ENCODE assay signal across 16 cellular contexts in the genomic region with DNA sequence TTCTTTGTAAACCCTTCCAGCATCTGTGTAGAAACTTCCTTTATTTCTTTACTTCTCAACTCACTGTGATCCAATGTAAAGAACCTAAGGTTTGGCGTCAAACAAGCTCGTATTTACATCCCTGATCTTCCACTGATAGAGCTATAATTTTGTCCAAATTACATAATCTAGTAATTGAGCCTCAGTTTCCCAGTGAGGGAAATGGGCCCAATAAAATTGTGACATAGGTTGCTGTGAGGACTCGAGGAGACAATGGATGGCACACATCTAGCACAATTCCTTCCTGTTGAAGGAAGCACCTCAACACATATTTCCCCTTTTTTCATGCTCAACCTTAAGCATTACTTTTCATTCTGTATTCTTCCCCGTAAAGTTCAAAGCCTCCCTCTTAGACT.
DNase-seq lines count a peak whose midpoint lies in the region; ATAC-seq, FAIRE-seq and TF ChIP-seq lines count a peak whose summit lies in the region.
"Had no signal": no experiment of that assay in that cellular context is flagged by ENCODE, and none has a peak within 500 bp of the region (broad histone marks: within the 10 kb centered on the region; RNA-seq: fewer than 3 reads in every experiment).

No MANE protein-coding gene starts in this region.

- H3K4me1 ChIP-seq in endodermal cell (ENCODE audit: control insufficient read depth, insufficient read depth, low read length): peaks cover 9% of the 10 kb centered on the region
- H3K4me1 ChIP-seq: BLaER1 treated with 17β-estradiol and CSF1 and Interleukin-3, amounts not matched to agents 10 nM and 100 nM; HAP-1 had no signal

- intact Hi-C loops in natural killer cell (cut with micrococcal nuclease): no loop called here

- H3K27ac Mint-ChIP-seq in endodermal cell (peak overlapping the region; percentile 91), natural killer cell (peak overlapping the region; percentile 75 to 77)
- H3K27ac Mint-ChIP-seq: B cell; CD8-positive, alpha-beta T cell; GM23338 had no signal

- ATAC-seq in natural killer cell: no peak
- no peak for ATAC-seq in HG03460 (IDR thresholded peaks at IDR 0.05; ENCODE audit: unreplicated experiment)
- ATAC-seq: CD8-positive, alpha-beta T cell had no signal

- H3K36me3 Mint-ChIP-seq in endodermal cell (ENCODE audit: low read depth) (no peaks in the 10 kb centered on the region), natural killer cell (no peaks in the 10 kb centered on the region)
- H3K36me3 Mint-ChIP-seq: CD8-positive, alpha-beta T cell had no signal

- DNase-seq in H54 (ENCODE audit: insufficient read length, low spot score) (no peak), KBM-7 (peak; percentile 0), endodermal cell (no peak), natural killer cell (no peak), erythroblast (lab: John Stamatoyannopoulos, UW) (no peak), SKM-1 (lab: John Stamatoyannopoulos, UW; ENCODE audit: unreplicated experiment) (no peak)
- DNase-seq: Calu3; CD8-positive, alpha-beta T cell; DMS79 treated with DMSO at 0.1 percent for 48 hours; GF-D8 had no signal

- peaks cover 36% of the 10 kb centered on the region for H3K4me1 Mint-ChIP-seq in endodermal cell
- H3K4me1 Mint-ChIP-seq in natural killer cell: peaks cover 42 to 60% of the 10 kb centered on the region in 2 donors
- H3K4me1 Mint-ChIP-seq: B cell had no signal

- H3K9ac ChIP-seq in endodermal cell (ENCODE audit: extremely low read depth, low read length, poor library complexity, severe bottlenecking): no peak overlapping the region
- H3K9ac ChIP-seq: BLaER1 treated with 17β-estradiol and CSF1 and Interleukin-3, amounts not matched to agents 10 nM and 100 nM had no signal

- H3K4me3 Mint-ChIP-seq in endodermal cell (no peak overlapping the region), natural killer cell (peak overlapping the region; percentile 65)
- H3K4me3 Mint-ChIP-seq: B cell; CD8-positive, alpha-beta T cell; GM23338 had no signal

- WGBS in endodermal cell (ENCODE audit: insufficient coverage in 1 of 2, insufficient read length in 1 of 2), 2 experiments: 83 to 87% methylated on average over 3 to 4 of the region's 4 CpGs

- no peaks in the 10 kb centered on the region for H3K36me3 ChIP-seq in endodermal cell (ENCODE audit: control insufficient read depth, insufficient read depth, low read length)
- H3K36me3 ChIP-seq: BLaER1 treated with 17β-estradiol and CSF1 and Interleukin-3, amounts not matched to agents 10 nM and 100 nM; HAP-1 had no signal

- H3K27me3 Mint-ChIP-seq in endodermal cell (ENCODE audit: insufficient read depth) (peaks cover 13% of the 10 kb centered on the region), natural killer cell (ENCODE audit: low read depth in 2 of 2) (no peaks in the 10 kb centered on the region)

- in situ Hi-C loops in KBM-7 (cut with MboI; ENCODE audit: low pct_unique_long_range_greater_than_20kb, low sequenced_read_pairs): no loop called here

- H3K4me3 ChIP-seq in endodermal cell (ENCODE audit: low read length): no peak overlapping the region
- H3K4me3 ChIP-seq: BLaER1 treated with 17β-estradiol and CSF1 and Interleukin-3, amounts not matched to agents 10 nM and 100 nM; GM23338; HAP-1 had no signal

- FAIRE-seq in H54 (lab: Jason Lieb, UNC): peak; percentile 6
- FAIRE-seq: HTR-8/SVneo had no signal

- TF ChIP-seq CTCF in endodermal cell (conservative IDR thresholded peaks at IDR 0.05): no peak
- TF ChIP-seq CTCF in natural killer cell (IDR thresholded peaks at IDR 0.05): no peak

- H3K9me3 ChIP-seq in endodermal cell (ENCODE audit: control insufficient read depth, low read length): no peaks in the 10 kb centered on the region
- H3K9me3 ChIP-seq: BLaER1 treated with 17β-estradiol and CSF1 and Interleukin-3, amounts not matched to agents 10 nM and 100 nM; HAP-1 had no signal

- H3K27ac ChIP-seq in endodermal cell (ENCODE audit: low read depth, low read length): no peak overlapping the region
- H3K27ac ChIP-seq: BLaER1 treated with 17β-estradiol and CSF1 and Interleukin-3, amounts not matched to agents 10 nM and 100 nM had no signal

- H3K9me3 Mint-ChIP-seq in endodermal cell: no peaks in the 10 kb centered on the region
- peaks cover 0 to 2% of the 10 kb centered on the region in 2 donors for H3K9me3 Mint-ChIP-seq in natural killer cell
- H3K9me3 Mint-ChIP-seq: CD8-positive, alpha-beta T cell; GM23338 had no signal

- TF ChIP-seq POLR2A in H54 (IDR thresholded peaks at IDR 0.05; ENCODE audit: low read depth, low read length) (no peak), erythroblast (IDR thresholded peaks at IDR 0.05; ENCODE audit: low read length) (no peak)

- no peaks in the 10 kb centered on the region for H3K27me3 ChIP-seq in endodermal cell (ENCODE audit: control insufficient read depth, insufficient read depth, low read length, poor library complexity, severe bottlenecking)
- H3K27me3 ChIP-seq: BLaER1 treated with 17β-estradiol and CSF1 and Interleukin-3, amounts not matched to agents 10 nM and 100 nM had no signal
